In genomic region chr11:19679952-19680823, GRCh38 we compare ENCODE assay signal across 8 cellular contexts. TPM values are rescaled to one million over a fixed set of nuclear protein-coding genes. Genes with fewer than 3 reads are reported as not detected.
A peak's percentile ranks its signal among the peaks of the same experiment; 100 is the strongest.
DNase-seq lines count a peak whose midpoint lies in the region; ATAC-seq and TF ChIP-seq lines count a peak whose summit lies in the region.

No MANE protein-coding gene starts in this region.

- peak; percentile 92 for DNase-seq in GM03348 (ENCODE audit: low spot score)
- DNase-seq in adipocyte (ENCODE audit: low read depth) = peak; percentile 94
- DNase-seq in heart right ventricle = peak; percentile 74 to 87
- DNase-seq in putamen (ENCODE audit: low spot score) = peak; percentile 58
- DNase-seq in T-helper 17 cell = no peak
- DNase-seq in GM19240 (ENCODE audit: insufficient read length, low spot score) = no peak
- DNase-seq in activated CD8-positive, alpha-beta memory T cell treated with anti-CD3 and anti-CD28 coated beads, Interleukin-2, amount 50 U/mL, for 48 hours = no peak

- H3K36me3 ChIP-seq in adipocyte (ENCODE audit: control insufficient read depth, insufficient read depth, low read length, severe bottlenecking) (no peaks in the 10 kb centered on the region), heart right ventricle (no peaks in the 10 kb centered on the region)

- H3K9ac ChIP-seq in adipocyte (ENCODE audit: low read length) = peak overlapping the region; percentile 69

- H3K4me3 ChIP-seq in adipocyte (ENCODE audit: low read length) (peak overlapping the region; percentile 46), heart right ventricle (no peak overlapping the region)

- H3K4me3 Mint-ChIP-seq in T-helper 17 cell = no peak overlapping the region

- H3K9me3 ChIP-seq in adipocyte (ENCODE audit: control insufficient read depth, low read length) = no peaks in the 10 kb centered on the region
- no peaks in the 10 kb centered on the region for H3K9me3 ChIP-seq in heart right ventricle
- H3K9me3 ChIP-seq in T-helper 17 cell (ENCODE audit: control insufficient read depth, low read length, poor library complexity, severe bottlenecking) = no peaks in the 10 kb centered on the region

- peaks cover 85% of the 10 kb centered on the region for H3K4me1 ChIP-seq in adipocyte (ENCODE audit: control insufficient read depth, insufficient read depth, low read length)
- peaks cover 23 to 94% (median 71%) of the 10 kb centered on the region in 9 donors for H3K4me1 ChIP-seq in heart right ventricle

- peaks cover 1% of the 10 kb centered on the region for H3K4me1 Mint-ChIP-seq in T-helper 17 cell

- peaks cover 67% of the 10 kb centered on the region for H3K27me3 Mint-ChIP-seq in T-helper 17 cell

- ATAC-seq in heart right ventricle (peak; percentile 62 to 88 (median 82)), GM21515 (IDR thresholded peaks at IDR 0.05; ENCODE audit: unreplicated experiment) (no peak), T-helper 17 cell (no peak)

- 18 to 25% methylated on average over 12 of the region's 12 CpGs for WGBS in heart right ventricle, 2 donors

- H3K27me3 ChIP-seq in adipocyte (replicated peaks; ENCODE audit: control insufficient read depth, insufficient read depth, low read length) (no peaks in the 10 kb centered on the region), heart right ventricle (no peaks in the 10 kb centered on the region)

- TF ChIP-seq CTCF in heart right ventricle (IDR thresholded peaks at IDR 0.05) = no peak

- H3K27ac ChIP-seq in heart right ventricle = peak overlapping the region; percentile 43 to 89 (median 72)

- no peak overlapping the region for H3K27ac Mint-ChIP-seq in T-helper 17 cell

- no peaks in the 10 kb centered on the region for H3K36me3 Mint-ChIP-seq in T-helper 17 cell (ENCODE audit: low read depth)

- intact Hi-C loops in heart right ventricle (cut with DNase I) = loop anchor here in 5 of 10 donors (5.0 to 10.0 kb wide), 3 partner anchors 32 to 105 kb away; partner anchors contain the start of gene NAV2 (in 3 of the 5)

RNA-seq across cellular contexts. Expression of gene NAV2, which starts 32.4 kb away (rescaled TPM):
- total RNA-seq in heart right ventricle (10 to 100 TPM; 11.3 to 34.7 (median 23.7) TPM), T-helper 17 cell (1 to 10 TPM in 1 of 2 donors, under 1 TPM in 1; 0.96 to 1.3 TPM)
- 1 to 10 TPM; 6.9 to 9.1 TPM for polyA plus RNA-seq in heart right ventricle

Comparison
In these comparisons a context has a peak if more than half of its experiments do, and no peak if none do; other contexts are left out.
1. DNase-seq: peak in GM03348 (single experiment), adipocyte (single experiment), heart right ventricle (2 of 2) and putamen (single experiment); none in T-helper 17 cell (0 of 3), GM19240 (single experiment) and activated CD8-positive, alpha-beta memory T cell treated with anti-CD3 and anti-CD28 coated beads, Interleukin-2, amount 50 U/mL, for 48 hours (single experiment).
2. ATAC-seq: peak in heart right ventricle (8 of 8); none in GM21515 (single experiment) and T-helper 17 cell (single experiment).
3. RNA of gene NAV2, which starts 32.4 kb away (total RNA-seq): 11.3 to 34.7 TPM in heart right ventricle; 0.96 to 1.3 TPM in T-helper 17 cell; every median in the first group is over 4 times any median in the second.